ENCODE assay signal across 20 cellular contexts in the genomic region with DNA sequence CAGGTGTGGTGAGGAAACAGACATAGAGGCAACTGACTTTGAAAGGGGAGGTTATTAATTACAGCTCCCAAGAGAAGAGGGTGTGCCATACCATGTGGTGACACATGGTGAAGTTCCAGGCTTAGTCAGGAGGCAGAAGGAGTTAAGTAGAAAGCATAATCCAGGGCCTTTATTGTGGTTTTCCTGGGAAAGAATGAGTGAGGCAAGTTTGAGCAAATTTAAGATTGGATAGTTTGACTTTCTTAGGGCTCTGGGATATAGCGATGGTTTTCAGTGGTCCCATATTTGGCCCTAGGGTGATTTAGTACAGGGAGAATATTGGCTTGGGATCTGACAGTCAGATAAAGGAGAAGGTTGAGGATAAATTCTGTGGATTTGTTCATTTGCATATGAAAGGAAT.
"Had no signal": no experiment of that assay in that cellular context is flagged by ENCODE, and none has a peak within 500 bp of the region (broad histone marks: within the 10 kb centered on the region; RNA-seq: fewer than 3 reads in every experiment).

No MANE protein-coding gene starts in this region.

- H3K27me3 ChIP-seq: MG63 had no signal

- ATAC-seq: Panc1, PC-3 had no signal

- H3K9me3 ChIP-seq: MG63, SK-N-SH had no signal

- H3K9ac ChIP-seq: SK-N-SH had no signal

- H3K36me3 ChIP-seq: MG63 had no signal

- H3K27ac ChIP-seq: HL-60, RWPE1 had no signal

- DNase-seq: KBM-7, MG63, NCI-H1092, NCI-H1105 treated with DMSO at 0.1 percent for 48 hours, NCI-H1417 treated with DMSO at 0.1 percent for 48 hours, NCI-H146, NCI-H1694 treated with DMSO at 0.1 percent for 48 hours, NCI-H1930, NCI-H2081, NCI-H2107, NCI-H2227 treated with DMSO at 0.1 percent for 48 hours, NCI-H524, NCI-H526 treated with DMSO at 0.1 percent for 48 hours, NCI-H774, PC-3, SHP77, SK-N-SH had no signal

- H3K4me2 ChIP-seq: SK-N-SH had no signal

- H3K4me3 ChIP-seq: MG63 had no signal
